In genomic region chr5:180852510-180852909, GRCh38 we compare ENCODE assay signal across 27 cellular contexts. TPM values are rescaled to one million over a fixed set of nuclear protein-coding genes. Genes with fewer than 3 reads are reported as not detected.
"Had no signal": no experiment of that assay in that cellular context is flagged by ENCODE, and none has a peak within 500 bp of the region (broad histone marks: within the 10 kb centered on the region; RNA-seq: fewer than 3 reads in every experiment).

No MANE protein-coding gene starts in this region.

- H3K4me3 Mint-ChIP-seq: activated B cell treated with CpG ODN at 0.5 μM for 24 hours; activated CD4-positive, alpha-beta T cell treated with anti-CD3 and anti-CD28 coated beads, Interleukin-2, amount 10 ng/mL, durations not matched to agents 24 days and 14 days; activated CD8-positive, alpha-beta memory T cell treated with anti-CD3 and anti-CD28 coated beads, Interleukin-2, amount 10 ng/mL, durations not matched to agents 7 days and 5 days; activated naive CD4-positive, alpha-beta T cell treated with anti-CD3 and anti-CD28 coated beads, Interleukin-2, amount 50 U/mL, for 24 hours; activated T-cell treated with anti-CD3 and anti-CD28 coated beads, Interleukin-2, amount 50 U/mL, for 24 hours; activated T-helper 1 cell treated with anti-CD3 and anti-CD28 coated beads, Interleukin-12 subunit alpha, Interleukin-12 subunit beta, Interleukin-2, Interleukin-4 antibody, amounts not matched to agents 30 ng/mL and 10 ng/mL and 1 ng/mL, durations not matched to agents 14 hours and 24 hours and 36 hours; central memory CD8-positive, alpha-beta T cell; T-helper 1 cell treated with Interleukin-12 subunit alpha and Interleukin-12 subunit beta and Interleukin-4 antibody, amounts not matched to agents 30 μg/mL and 1 μg/mL, for 36 hours had no signal

- H3K27me3 ChIP-seq: breast epithelium, Peyer's patch, SJSA1 had no signal

- H3K27me3 Mint-ChIP-seq: activated B cell treated with CpG ODN at 0.5 μM for 24 hours; activated CD4-positive, alpha-beta T cell treated with anti-CD3 and anti-CD28 coated beads, Interleukin-2, amount 10 ng/mL, durations not matched to agents 24 days and 14 days; activated CD8-positive, alpha-beta memory T cell treated with anti-CD3 and anti-CD28 coated beads, Interleukin-2, amount 10 ng/mL, durations not matched to agents 7 days and 5 days; activated naive CD4-positive, alpha-beta T cell treated with anti-CD3 and anti-CD28 coated beads, Interleukin-2, amount 50 U/mL, for 24 hours; activated T-cell treated with anti-CD3 and anti-CD28 coated beads, Interleukin-2, amount 50 U/mL, for 24 hours; central memory CD8-positive, alpha-beta T cell had no signal

- H3K4me1 Mint-ChIP-seq: activated B cell treated with CpG ODN at 0.5 μM for 24 hours; activated CD4-positive, alpha-beta T cell treated with anti-CD3 and anti-CD28 coated beads, Interleukin-2, amount 10 ng/mL, durations not matched to agents 24 days and 14 days; activated CD8-positive, alpha-beta memory T cell treated with anti-CD3 and anti-CD28 coated beads, Interleukin-2, amount 10 ng/mL, durations not matched to agents 7 days and 5 days had no signal

- H3K4me3 ChIP-seq: breast epithelium, Peyer's patch, SJSA1 had no signal

- H3K27ac Mint-ChIP-seq: activated B cell treated with CpG ODN at 0.5 μM for 24 hours; activated CD4-positive, alpha-beta T cell treated with anti-CD3 and anti-CD28 coated beads, Interleukin-2, amount 10 ng/mL, durations not matched to agents 24 days and 14 days; activated CD8-positive, alpha-beta memory T cell treated with anti-CD3 and anti-CD28 coated beads, Interleukin-2, amount 10 ng/mL, durations not matched to agents 7 days and 5 days; activated naive CD4-positive, alpha-beta T cell treated with anti-CD3 and anti-CD28 coated beads, Interleukin-2, amount 50 U/mL, for 24 hours; activated T-cell treated with anti-CD3 and anti-CD28 coated beads, Interleukin-2, amount 50 U/mL, for 24 hours; activated T-helper 1 cell treated with anti-CD3 and anti-CD28 coated beads, Interleukin-12 subunit alpha, Interleukin-12 subunit beta, Interleukin-2, Interleukin-4 antibody, amounts not matched to agents 30 ng/mL and 10 ng/mL and 1 ng/mL, durations not matched to agents 14 hours and 24 hours and 36 hours; T-helper 1 cell treated with Interleukin-12 subunit alpha and Interleukin-12 subunit beta and Interleukin-4 antibody, amounts not matched to agents 30 μg/mL and 1 μg/mL, for 36 hours had no signal

- DNase-seq: activated B cell treated with CpG ODN at 0.5 μM for 24 hours; activated CD4-positive, alpha-beta T cell treated with anti-CD3 and anti-CD28 coated beads for 1 hour; activated CD4-positive, alpha-beta T cell treated with anti-CD3 and anti-CD28 coated beads, Interleukin-2, amount 10 ng/mL, durations not matched to agents 24 days and 14 days; activated CD4-positive, alpha-beta T cell treated with anti-CD3 and anti-CD28 coated beads, Interleukin-2, amount 50 U/mL, for 48 hours; activated CD8-positive, alpha-beta memory T cell treated with anti-CD3 and anti-CD28 coated beads, Interleukin-2, amount 10 ng/mL, durations not matched to agents 7 days and 5 days; activated effector memory CD4-positive, alpha-beta T cell treated with Interleukin-2 at 50 U/mL for 16 hours; activated naive CD4-positive, alpha-beta T cell; activated T-cell treated with anti-CD3 and anti-CD28 coated beads, Interleukin-2, amount 50 U/mL, for 24 hours; aorta; NCI-H1092; NCI-H1417; NCI-H2029 treated with DMSO at 0.1 percent for 48 hours; NCI-H345; NCI-H510A; NCI-H526 treated with DMSO at 0.1 percent for 48 hours; NK-92 treated with Interleukin-12 subunit alpha and Interleukin-12 subunit beta, amount 100 ng/mL, for 24 hours; OCI-M1; Peyer's patch; Right ventricle myocardium superior; SW 1271 had no signal

RNA-seq across cellular contexts. Expression of gene BTNL8, which starts 46.4 kb away (rescaled TPM):
- total RNA-seq: activated B cell treated with CpG ODN at 0.5 μM for 24 hours; activated CD4-positive, alpha-beta T cell treated with anti-CD3 and anti-CD28 coated beads, Interleukin-2, amount 10 ng/mL, durations not matched to agents 24 days and 14 days; activated T-helper 1 cell treated with anti-CD3 and anti-CD28 coated beads, Interleukin-12 subunit alpha, Interleukin-12 subunit beta, Interleukin-2, Interleukin-4 antibody, amounts not matched to agents 30 ng/mL and 10 ng/mL and 1 ng/mL, durations not matched to agents 14 hours and 24 hours and 36 hours; MCF 10A; Right ventricle myocardium superior; SJSA1 had no signal
